ENCODE assay signal across 21 cellular contexts in genomic region chr14:94290197-94290596, GRCh38. TPM values are rescaled to one million over a fixed set of nuclear protein-coding genes. Genes with fewer than 3 reads are reported as not detected.
A peak's percentile ranks its signal among the peaks of the same experiment; 100 is the strongest.
DNase-seq lines count a peak whose midpoint lies in the region; ATAC-seq, FAIRE-seq and TF ChIP-seq lines count a peak whose summit lies in the region.
"Had no signal": no experiment of that assay in that cellular context is flagged by ENCODE, and none has a peak within 500 bp of the region (broad histone marks: within the 10 kb centered on the region; RNA-seq: fewer than 3 reads in every experiment).

No MANE protein-coding gene starts in this region.

- H3K36me3 Mint-ChIP-seq in H9 (ENCODE audit: insufficient read depth in 1 of 3, low read depth in 3 of 3) (no peaks in the 10 kb centered on the region), Caco-2 (ENCODE audit: insufficient read depth, unreplicated experiment) (no peaks in the 10 kb centered on the region)
- H3K36me3 Mint-ChIP-seq: CD4-positive, CD25-positive, alpha-beta regulatory T cell; CD8-positive, alpha-beta memory T cell had no signal

- POLR2A ChIA-PET in HepG2 (lab: Yijun Ruan, JAX) (interaction anchor here (4.9 kb wide), 1 partner anchor 13 kb away, joined by 122 read pairs; no protein-coding TSS in a partner anchor), Caco-2 (lab: Charles Lee) (no interaction called here)

- no peak overlapping the region for H2BK12ac ChIP-seq in H9 (ENCODE audit: insufficient read length, low read depth, low read length)

- no peak overlapping the region for H2BK20ac ChIP-seq in H9 (ENCODE audit: low read depth, low read length, poor library complexity, severe bottlenecking)

- no peak overlapping the region for H3T11ph ChIP-seq in H9 (ENCODE audit: low read length)

- no peak overlapping the region for H4K8ac ChIP-seq in H9 (replicated peaks; ENCODE audit: insufficient read length, low read depth, low read length)

- in situ Hi-C loops in HepG2 (cut with HindIII; ENCODE audit: extremely low pct_ligation_motif_present, low pct_unique_long_range_greater_than_20kb), result no loop called here

- TF ChIP-seq CTCF in H9 (conservative IDR thresholded peaks at IDR 0.05), result no peak
- no peak for TF ChIP-seq CTCF in HepG2 (CRISPR knock-in tag; IDR thresholded peaks at IDR 0.05)
- TF ChIP-seq CTCF in testis (IDR thresholded peaks at IDR 0.05), result no peak
- TF ChIP-seq CTCF in Caco-2 (IDR thresholded peaks at IDR 0.05; ENCODE audit: insufficient read depth in 1 of 2, low read depth in 1 of 2, low read length in 1 of 2, severe bottlenecking in 1 of 2, unreplicated experiment in 1 of 2), result no peak

- H3K14ac ChIP-seq in H9 (ENCODE audit: insufficient read depth, low read length), result no peak overlapping the region

- no peak for ATAC-seq in HepG2
- ATAC-seq in GM19452 (IDR thresholded peaks at IDR 0.05; ENCODE audit: unreplicated experiment), result no peak
- ATAC-seq: K562 had no signal

- H3K79me1 ChIP-seq in H9 (ENCODE audit: insufficient read depth, low read depth, low read length, poor library complexity, severe bottlenecking), result no peaks in the 10 kb centered on the region

- no peaks in the 10 kb centered on the region; the same call in 1 of the 2 replicates for H3K27me3 Mint-ChIP-seq in H9 (ENCODE audit: low read depth)
- no peaks in the 10 kb centered on the region for H3K27me3 Mint-ChIP-seq in Caco-2 (ENCODE audit: insufficient read depth, unreplicated experiment)

- H2BK15ac ChIP-seq in H9 (ENCODE audit: low read depth, low read length), result no peak overlapping the region

- no peak overlapping the region for H3K23ac ChIP-seq in H9 (ENCODE audit: insufficient read length, low read depth, low read length)

- TF ChIP-seq POLR2A in HepG2 (IDR thresholded peaks at IDR 0.05; ENCODE audit: insufficient read depth in 1 of 2, low read depth in 2 of 2, low read length in 2 of 2) (no peak), testis (IDR thresholded peaks at IDR 0.05) (no peak)

- no peaks in the 10 kb centered on the region for H3K27me3 ChIP-seq in H9 (ENCODE audit: insufficient read depth, low read length)
- no peaks in the 10 kb centered on the region; a peak in 1 of 5 replicates for H3K27me3 ChIP-seq in HepG2 (ENCODE audit: control insufficient read depth in 1 of 2, insufficient read depth in 2 of 2, low read length in 2 of 2)
- H3K27me3 ChIP-seq in testis, result no peaks in the 10 kb centered on the region
- H3K27me3 ChIP-seq in Caco-2 (replicated peaks; ENCODE audit: control insufficient read depth, insufficient read depth, low read length), result no peaks in the 10 kb centered on the region
- H3K27me3 ChIP-seq: BE2C had no signal

- no peak overlapping the region for H2AFZ ChIP-seq in H9 (ENCODE audit: low read length)
- no peak overlapping the region for H2AFZ ChIP-seq in HepG2 (ENCODE audit: low read length)

- TF ChIP-seq EP300 in HepG2 (IDR thresholded peaks at IDR 0.05; ENCODE audit: low read depth in 2 of 2, low read length in 2 of 2) (no peak), HepG2 (CRISPR knock-in tag; IDR thresholded peaks at IDR 0.05; ENCODE audit: borderline replicate concordance) (no peak)

- no peaks in the 10 kb centered on the region for H3K9me3 Mint-ChIP-seq in H9
- H3K9me3 Mint-ChIP-seq in Caco-2 (ENCODE audit: unreplicated experiment), result no peaks in the 10 kb centered on the region

- no peak overlapping the region for H3K56ac ChIP-seq in H9 (ENCODE audit: insufficient read length, low read depth, low read length)

- no peak overlapping the region for H3K4me3 ChIP-seq in HepG2 (replicated peaks in 1 of 3; ENCODE audit: insufficient read depth in 1 of 3, low read depth in 2 of 3, low read length in 3 of 3)
- H3K4me3 ChIP-seq in testis, result no peak overlapping the region
- H3K4me3 ChIP-seq in Caco-2 (ENCODE audit: low read depth, low read length), result no peak overlapping the region
- H3K4me3 ChIP-seq: HAP-1, K562 had no signal

- FAIRE-seq in HepG2 (lab: Jason Lieb, UNC), result no peak
- FAIRE-seq: A204.1, H1, K562 had no signal

- no peak overlapping the region for H3K4me2 ChIP-seq in H9 (ENCODE audit: insufficient read depth, insufficient read length, low read length)
- peak overlapping the region; percentile 16 for H3K4me2 ChIP-seq in HepG2 (ENCODE audit: low read depth, low read length)

- H3K27ac ChIP-seq in H9 (ENCODE audit: insufficient read length, low read depth, low read length), result no peak overlapping the region
- H3K27ac ChIP-seq in HepG2 (ENCODE audit: extremely low read length, insufficient read depth, low read length), result peak overlapping the region; percentile 97
- H3K27ac ChIP-seq in testis, result no peak overlapping the region

- intact Hi-C loops in HepG2 (cut with micrococcal nuclease; ENCODE audit: unreplicated experiment), result loop anchor here (5.0 kb wide), 1 partner anchor 153 kb away; no protein-coding TSS in a partner anchor
- intact Hi-C loops in testis (cut with DNase I; ENCODE audit: low total_unique reads), result no loop called here
- intact Hi-C loops in Caco-2 (cut with micrococcal nuclease; ENCODE audit: unreplicated experiment), result no loop called here

- no peak overlapping the region for H4K91ac ChIP-seq in H9 (ENCODE audit: insufficient read length, low read depth, low read length)

- CTCF ChIA-PET in HepG2 (lab: Yijun Ruan, JAX; ENCODE audit: low intra/inter-chr PET ratio, low total read pairs), result no interaction called here
- CTCF ChIA-PET in Caco-2 (lab: Charles Lee), result no interaction called here

- H3K9ac ChIP-seq in H9 (ENCODE audit: extremely low read depth, insufficient read length, low read length) (no peak overlapping the region), HepG2 (ENCODE audit: insufficient read depth, low read depth, low read length) (no peak overlapping the region)

- no CpG with 5 or more reads among the region's 8 CpGs for WGBS in H9 (ENCODE audit: extremely low coverage, insufficient read length, low lambda C conversion rate)
- 93% methylated on average over 6 of the region's 8 CpGs for WGBS in HepG2 (ENCODE audit: low lambda C conversion rate)
- WGBS in testis, 2 donors, result 61 to 78% methylated on average over 8 of the region's 8 CpGs

- H3K4ac ChIP-seq in H9 (ENCODE audit: low read depth, low read length), result no peak overlapping the region

- H3K36me3 ChIP-seq in HepG2 (replicated peaks in 1 of 2; ENCODE audit: control insufficient read depth in 1 of 2, insufficient read depth in 2 of 2, low read length in 2 of 2), result peaks cover 6 to 7% of the 10 kb centered on the region in 2 experiments; a peak in 4 of 5 replicates
- H3K36me3 ChIP-seq in testis (ENCODE audit: low read depth, missing control alignments), result no peaks in the 10 kb centered on the region
- H3K36me3 ChIP-seq in Caco-2 (ENCODE audit: control insufficient read depth, insufficient read depth, low read length), result peaks cover 3% of the 10 kb centered on the region
- H3K36me3 ChIP-seq: BE2C, HAP-1 had no signal

- no peak for TF ChIP-seq RAD21 in HepG2 (CRISPR knock-in tag; IDR thresholded peaks at IDR 0.05)

- H3K79me2 ChIP-seq in H9 (ENCODE audit: insufficient read depth, low read length), result no peaks in the 10 kb centered on the region
- peaks cover 27% of the 10 kb centered on the region for H3K79me2 ChIP-seq in HepG2 (ENCODE audit: insufficient read depth, low read length)

- BruUV-seq in HepG2 (replicated peaks; lab: Mats Ljungman, UMichigan) (no TSS peak), Caco-2 (replicated peaks; lab: Mats Ljungman, UMichigan) (no TSS peak)

- no peak overlapping the region for H4K5ac ChIP-seq in H9 (ENCODE audit: insufficient read length, low read depth, low read length)

- no peak overlapping the region for H2AK5ac ChIP-seq in H9 (ENCODE audit: insufficient read length, low read length)

- H3K4me3 Mint-ChIP-seq in H9 (no peak overlapping the region), Caco-2 (ENCODE audit: unreplicated experiment) (no peak overlapping the region)
- H3K4me3 Mint-ChIP-seq: CD4-positive, CD25-positive, alpha-beta regulatory T cell; CD8-positive, alpha-beta memory T cell had no signal

- H3K23me2 ChIP-seq in H9 (ENCODE audit: insufficient read length, low read depth, low read length, poor library complexity, severe bottlenecking), result no peaks in the 10 kb centered on the region

- H3K4me1 Mint-ChIP-seq in H9 (peaks cover 2 to 11% of the 10 kb centered on the region in 2 experiments; a peak in 3 of 4 replicates), Caco-2 (ENCODE audit: low read depth, unreplicated experiment) (peaks cover 9% of the 10 kb centered on the region)
- H3K4me1 Mint-ChIP-seq: CD4-positive, CD25-positive, alpha-beta regulatory T cell; CD8-positive, alpha-beta memory T cell had no signal

- H4K20me1 ChIP-seq in H9 (ENCODE audit: control insufficient read depth, insufficient read depth, insufficient read length) (no peaks in the 10 kb centered on the region), HepG2 (ENCODE audit: insufficient read depth, low read length) (no peaks in the 10 kb centered on the region)

- H3K9me3 ChIP-seq in H9 (ENCODE audit: control insufficient read depth, low read depth, low read length) (no peaks in the 10 kb centered on the region), HepG2 (ENCODE audit: low read length) (no peaks in the 10 kb centered on the region), testis (no peaks in the 10 kb centered on the region), Caco-2 (no peaks in the 10 kb centered on the region)
- H3K9me3 ChIP-seq: BE2C, HAP-1 had no signal

- DNase-seq in H9 (no peak), cerebellar cortex (ENCODE audit: low spot score) (peak; percentile 15), HepG2 (ENCODE audit: low spot score) (no peak), testis (peak; percentile 27), Caco-2 (no peak), islet precursor cell (no peak)
- DNase-seq: ACHN; BE2C; CD4-positive, CD25-positive, alpha-beta regulatory T cell; CD8-positive, alpha-beta memory T cell; COR-L47; DMS153; DMS79; GF-D8 had no signal

- H2BK120ac ChIP-seq in H9 (ENCODE audit: low read depth, low read length, poor library complexity, severe bottlenecking), result no peak overlapping the region

- no peak overlapping the region for H2BK5ac ChIP-seq in H9 (ENCODE audit: insufficient read length, low read length)

- H3K4me1 ChIP-seq in H9 (ENCODE audit: insufficient read depth, low read length), result no peaks in the 10 kb centered on the region; the same call in 1 of the 2 replicates
- peaks cover 81% of the 10 kb centered on the region for H3K4me1 ChIP-seq in HepG2 (ENCODE audit: insufficient read depth, low read length)
- H3K4me1 ChIP-seq in testis, result peaks cover 5% of the 10 kb centered on the region
- H3K4me1 ChIP-seq in Caco-2, result peaks cover 31% of the 10 kb centered on the region
- H3K4me1 ChIP-seq: BE2C, HAP-1 had no signal

- H3K18ac ChIP-seq in H9 (ENCODE audit: insufficient read length, low read depth, low read length), result no peak overlapping the region

- H3K27ac Mint-ChIP-seq in H9, result peak overlapping the region in 2 of 3 experiments; percentile 19 to 28; a peak in 1 of 7 replicates
- no peak overlapping the region for H3K27ac Mint-ChIP-seq in Caco-2 (ENCODE audit: unreplicated experiment)
- H3K27ac Mint-ChIP-seq: CD4-positive, CD25-positive, alpha-beta regulatory T cell had no signal

RNA-seq across cellular contexts. Expression of gene SERPINA10, which starts 2.9 kb away (rescaled TPM):
- total RNA-seq in H9 (2021) (not detected in 2 replicates), HepG2 (2016; rRNA removed; fragmentation: Illumina TruSeq; extraction: Trizol) (12.1 and 20.1 TPM in 2 replicates), testis (not detected), Caco-2 (2022) (5.6 and 7.3 TPM in 2 replicates)
- 2.9 and 3.2 TPM in 2 replicates for total RNA-seq in HepG2 (2016; cell fraction: cytosol; rRNA removed; fragmentation: Illumina TruSeq; extraction: Trizol; ENCODE audit: low read depth)
- total RNA-seq in HepG2 (2016; cell fraction: insoluble cytoplasmic fraction; rRNA removed; fragmentation: Illumina TruSeq; extraction: Trizol), result 12.4 and 19.4 TPM in 2 replicates
- total RNA-seq in HepG2 (2016; cell fraction: membrane; rRNA removed; fragmentation: Illumina TruSeq; extraction: Trizol), result 7.0 and 7.6 TPM in 2 replicates
- total RNA-seq in HepG2 (2016; cell fraction: nucleus; rRNA removed; fragmentation: Illumina TruSeq; extraction: Trizol), result 15.9 and 21.0 TPM in 2 replicates
- polyA plus RNA-seq in HepG2 (2011; rRNA removed) (17.3 and 20.2 TPM in 2 replicates), testis (ENCODE audit: insufficient read depth, low read depth, low replicate concordance) (not detected)
- polyA plus RNA-seq in HepG2 (2011; cell fraction: cytosol; rRNA removed), result 11.5 and 15.3 TPM in 2 replicates
- 5.4 and 6.4 TPM in 2 replicates for polyA plus RNA-seq in HepG2 (2011; cell fraction: nucleus; rRNA removed)
- polyA plus RNA-seq in HepG2 (2012), result 14.6 and 20.7 TPM in 2 replicates
- 1.4 and 1.5 TPM in 2 replicates for polyA plus RNA-seq in HepG2 (2016; cell fraction: cytosol; fragmentation: Illumina TruSeq; extraction: Trizol; ENCODE audit: low read depth)
- 9.7 and 11.2 TPM in 2 replicates for polyA plus RNA-seq in HepG2 (2016; cell fraction: insoluble cytoplasmic fraction; fragmentation: Illumina TruSeq; extraction: Trizol; ENCODE audit: low read depth)
- polyA plus RNA-seq in HepG2 (2016; cell fraction: membrane; fragmentation: Illumina TruSeq; extraction: Trizol; ENCODE audit: low read depth), result 3.7 and 4.1 TPM in 2 replicates
- polyA plus RNA-seq in HepG2 (2016; cell fraction: nucleus; fragmentation: Illumina TruSeq; extraction: Trizol; ENCODE audit: insufficient read depth, low read depth), result 22.0 and 24.2 TPM in 2 replicates
- polyA minus RNA-seq in HepG2 (2011; rRNA and poly(A)+ RNA removed; ENCODE audit: low replicate concordance), result 26.7 TPM in 1 of 2 replicates, not detected in the other
- 15.7 and 16.5 TPM in 2 replicates for polyA minus RNA-seq in HepG2 (2011; cell fraction: cytosol; rRNA and poly(A)+ RNA removed)
- polyA minus RNA-seq in HepG2 (2011; cell fraction: nucleus; rRNA and poly(A)+ RNA removed), result 13.5 and 16.3 TPM in 2 replicates
- total RNA-seq: CD4-positive, CD25-positive, alpha-beta regulatory T cell; CD8-positive, alpha-beta memory T cell; Daoy; H1; HT-29; K562 had no signal
- polyA plus RNA-seq: CD4-positive, CD25-positive, alpha-beta regulatory T cell; CD8-positive, alpha-beta memory T cell; H1; K562 had no signal

RNA-seq across cellular contexts. Expression of gene SERPINA6, which starts 32.9 kb away (rescaled TPM):
- total RNA-seq in H9 (2021) (not detected in 2 replicates), HepG2 (2016; rRNA removed; fragmentation: Illumina TruSeq; extraction: Trizol) (144 and 260 TPM in 2 replicates), testis (not detected), Caco-2 (2022) (0.32 and 0.56 TPM in 2 replicates)
- total RNA-seq in HepG2 (2016; cell fraction: cytosol; rRNA removed; fragmentation: Illumina TruSeq; extraction: Trizol; ENCODE audit: low read depth), result 46.5 and 59.8 TPM in 2 replicates
- 147 and 255 TPM in 2 replicates for total RNA-seq in HepG2 (2016; cell fraction: insoluble cytoplasmic fraction; rRNA removed; fragmentation: Illumina TruSeq; extraction: Trizol)
- total RNA-seq in HepG2 (2016; cell fraction: membrane; rRNA removed; fragmentation: Illumina TruSeq; extraction: Trizol), result 72.4 and 91.0 TPM in 2 replicates
- total RNA-seq in HepG2 (2016; cell fraction: nucleus; rRNA removed; fragmentation: Illumina TruSeq; extraction: Trizol), result 209 and 232 TPM in 2 replicates
- polyA plus RNA-seq in HepG2 (2011; rRNA removed) (333 and 391 TPM in 2 replicates), testis (ENCODE audit: insufficient read depth, low read depth, low replicate concordance) (1.8 TPM)
- polyA plus RNA-seq in HepG2 (2011; cell fraction: cytosol; rRNA removed), result 334 and 367 TPM in 2 replicates
- 148 and 149 TPM in 2 replicates for polyA plus RNA-seq in HepG2 (2011; cell fraction: nucleus; rRNA removed)
- polyA plus RNA-seq in HepG2 (2012), result 165 and 183 TPM in 2 replicates
- 50.8 and 68.1 TPM in 2 replicates for polyA plus RNA-seq in HepG2 (2016; cell fraction: cytosol; fragmentation: Illumina TruSeq; extraction: Trizol; ENCODE audit: low read depth)
- 148 and 161 TPM in 2 replicates for polyA plus RNA-seq in HepG2 (2016; cell fraction: insoluble cytoplasmic fraction; fragmentation: Illumina TruSeq; extraction: Trizol; ENCODE audit: low read depth)
- polyA plus RNA-seq in HepG2 (2016; cell fraction: membrane; fragmentation: Illumina TruSeq; extraction: Trizol; ENCODE audit: low read depth), result 59.5 and 79.3 TPM in 2 replicates
- 298 and 309 TPM in 2 replicates for polyA plus RNA-seq in HepG2 (2016; cell fraction: nucleus; fragmentation: Illumina TruSeq; extraction: Trizol; ENCODE audit: insufficient read depth, low read depth)
- 295 TPM in 1 of 2 replicates, not detected in the other for polyA minus RNA-seq in HepG2 (2011; rRNA and poly(A)+ RNA removed; ENCODE audit: low replicate concordance)
- polyA minus RNA-seq in HepG2 (2011; cell fraction: cytosol; rRNA and poly(A)+ RNA removed), result 62.1 and 78.1 TPM in 2 replicates
- 54.3 and 66.5 TPM in 2 replicates for polyA minus RNA-seq in HepG2 (2011; cell fraction: nucleus; rRNA and poly(A)+ RNA removed)
- total RNA-seq: CD4-positive, CD25-positive, alpha-beta regulatory T cell; CD8-positive, alpha-beta memory T cell; H1; K562 had no signal
- polyA plus RNA-seq: CD4-positive, CD25-positive, alpha-beta regulatory T cell; CD8-positive, alpha-beta memory T cell; H1; K562 had no signal

Comparison
In these comparisons a context has a peak if more than half of its experiments do, and no peak if none do; other contexts are left out.
1. DNase-seq: peak in cerebellar cortex (single experiment) and testis (single experiment); none in H9 (single experiment), HepG2 (single experiment), Caco-2 (0 of 2) and islet precursor cell (single experiment).
2. RNA of gene SERPINA6, which starts 32.9 kb away (total RNA-seq): 46.5 to 260 TPM in HepG2; 0.32 to 0.56 TPM in Caco-2, not detected in H9 and not detected in testis; every median in the first group is over 10 times any median in the second.